In genomic region chr5:135191084-135191826, GRCh38 we compare ENCODE assay signal across 8 cellular contexts.
DNase-seq lines count a peak whose midpoint lies in the region; ATAC-seq and TF ChIP-seq lines count a peak whose summit lies in the region.

No MANE protein-coding gene starts in this region.

- DNase-seq in GM23248 (peak; percentile 80), MM.1S (peak; percentile 69), T follicular helper cell (ENCODE audit: low read depth) (peak; percentile 42), amniotic epithelial cell (ENCODE audit: low read depth) (peak; percentile 65), right cardiac atrium (peak; percentile 65 to 88 (median 87)), retina (peak; percentile 92), aorta (peak; percentile 81 to 92)

- peak overlapping the region; percentile 64 for H3K4me3 ChIP-seq in DOHH2 (ENCODE audit: low read length)
- peak overlapping the region; percentile 64 for H3K4me3 ChIP-seq in GM23248
- H3K4me3 ChIP-seq in MM.1S (ENCODE audit: low read length), result peak overlapping the region; percentile 65
- H3K4me3 ChIP-seq in right cardiac atrium (ENCODE audit: low read length), result peak overlapping the region; percentile 63
- peak overlapping the region in 1 of 2 donors; percentile 48 for H3K4me3 ChIP-seq in aorta (ENCODE audit: low read length in 2 of 2)

- TF ChIP-seq CTCF in DOHH2 (IDR thresholded peaks at IDR 0.05; ENCODE audit: low read depth, low read length, poor library complexity, severe bottlenecking) (peak; percentile 89), MM.1S (IDR thresholded peaks at IDR 0.05; ENCODE audit: low read length) (peak; percentile 96)

- no peaks in the 10 kb centered on the region for H3K9me3 ChIP-seq in DOHH2 (ENCODE audit: control insufficient read depth, insufficient read depth, low read length)
- H3K9me3 ChIP-seq in GM23248 (ENCODE audit: low read depth), result no peaks in the 10 kb centered on the region
- no peaks in the 10 kb centered on the region for H3K9me3 ChIP-seq in MM.1S (replicated peaks; ENCODE audit: insufficient read depth, low read length)
- no peaks in the 10 kb centered on the region for H3K9me3 ChIP-seq in right cardiac atrium (ENCODE audit: control insufficient read depth, low read length)
- no peaks in the 10 kb centered on the region for H3K9me3 ChIP-seq in aorta (ENCODE audit: control insufficient read depth, low read length)

- WGBS in GM23248 (ENCODE audit: low coverage in 1 of 2, low lambda C conversion rate in 2 of 2, missing lambda C conversion rate in 2 of 2), 2 experiments, result 13 to 16% methylated on average over 46 to 50 of the region's 54 CpGs
- 10% methylated on average over 54 of the region's 54 CpGs for WGBS in right cardiac atrium
- 12 to 16% methylated on average over 45 to 54 of the region's 54 CpGs for WGBS in aorta, 2 donors

- H3K9ac ChIP-seq in GM23248 (no peak overlapping the region), MM.1S (ENCODE audit: low read length) (peak overlapping the region; percentile 28; the same call in 1 of the 2 replicates)

- no peak overlapping the region for H3K27ac ChIP-seq in DOHH2 (ENCODE audit: low read depth, low read length)
- H3K27ac ChIP-seq in GM23248, result no peak overlapping the region
- H3K27ac ChIP-seq in MM.1S (ENCODE audit: low read length), result no peak overlapping the region
- H3K27ac ChIP-seq in right cardiac atrium (ENCODE audit: low read length), result no peak overlapping the region
- H3K27ac ChIP-seq in aorta (ENCODE audit: low read depth in 1 of 2, low read length in 2 of 2), result no peak overlapping the region

- no peaks in the 10 kb centered on the region for H3K36me3 ChIP-seq in DOHH2 (ENCODE audit: control insufficient read depth, low read length)
- no peaks in the 10 kb centered on the region for H3K36me3 ChIP-seq in GM23248 (ENCODE audit: low read depth)
- H3K36me3 ChIP-seq in MM.1S (replicated peaks; ENCODE audit: insufficient read depth, low read length), result no peaks in the 10 kb centered on the region
- no peaks in the 10 kb centered on the region for H3K36me3 ChIP-seq in aorta (ENCODE audit: control insufficient read depth in 1 of 2, insufficient read depth in 2 of 2, low read length in 1 of 2)

- peak overlapping the region; percentile 79 for H2AFZ ChIP-seq in GM23248
- peak overlapping the region; percentile 88 for H2AFZ ChIP-seq in MM.1S (ENCODE audit: low read length)

- H3F3A ChIP-seq in DOHH2 (ENCODE audit: control insufficient read depth, insufficient read depth) (no peaks in the 10 kb centered on the region), GM23248 (ENCODE audit: insufficient read depth) (peaks cover 21% of the 10 kb centered on the region), MM.1S (ENCODE audit: insufficient read depth, low read length) (no peaks in the 10 kb centered on the region)

- H3K27me3 ChIP-seq in DOHH2 (ENCODE audit: control insufficient read depth, low read length) (no peaks in the 10 kb centered on the region), GM23248 (replicated peaks; ENCODE audit: insufficient read depth) (peaks cover 37% of the 10 kb centered on the region), MM.1S (replicated peaks; ENCODE audit: insufficient read depth, low read length) (0 out of 2 replicates have a peak, but pooled peaks cover 6% of the 10 kb centered on the region), right cardiac atrium (ENCODE audit: control insufficient read depth, insufficient read depth) (no peaks in the 10 kb centered on the region), aorta (ENCODE audit: control insufficient read depth in 1 of 2, insufficient read depth in 2 of 2, low read length in 1 of 2) (no peaks in the 10 kb centered on the region)

- peak; percentile 90 to 93 for ATAC-seq in right cardiac atrium
- peak; percentile 86 for ATAC-seq in aorta (ENCODE audit: low FRiP score)

- H4K20me1 ChIP-seq in DOHH2 (ENCODE audit: control insufficient read depth, insufficient read depth, low read depth, low read length) (no peaks in the 10 kb centered on the region), GM23248 (ENCODE audit: insufficient read depth) (no peaks in the 10 kb centered on the region), MM.1S (ENCODE audit: insufficient read depth, low read length) (no peaks in the 10 kb centered on the region)

- H3K79me2 ChIP-seq in DOHH2 (ENCODE audit: control insufficient read depth, low read length) (no peaks in the 10 kb centered on the region), GM23248 (ENCODE audit: insufficient read depth) (no peaks in the 10 kb centered on the region), MM.1S (ENCODE audit: low read length) (no peaks in the 10 kb centered on the region)

- no peaks in the 10 kb centered on the region for H3K9me2 ChIP-seq in DOHH2 (replicated peaks; ENCODE audit: control insufficient read depth, low read length)
- H3K9me2 ChIP-seq in GM23248 (ENCODE audit: insufficient read depth), result no peaks in the 10 kb centered on the region
- no peaks in the 10 kb centered on the region for H3K9me2 ChIP-seq in MM.1S (replicated peaks; ENCODE audit: insufficient read depth, low read length)

- peak overlapping the region; percentile 83 for H3K4me2 ChIP-seq in DOHH2 (ENCODE audit: low read length)
- peak overlapping the region; percentile 75 for H3K4me2 ChIP-seq in GM23248 (ENCODE audit: unreplicated experiment)
- H3K4me2 ChIP-seq in MM.1S (ENCODE audit: low read depth, low read length), result peak overlapping the region; percentile 95

- intact Hi-C loops in right cardiac atrium (cut with DNase I), result no loop called here
- intact Hi-C loops in aorta (cut with DNase I), result loop anchor here (5.0 to 10.0 kb wide), 2 partner anchors 141 to 176 kb away; no protein-coding TSS in a partner anchor

- peaks cover 9% of the 10 kb centered on the region for H3K4me1 ChIP-seq in DOHH2 (ENCODE audit: control insufficient read depth, low read length)
- peaks cover 21% of the 10 kb centered on the region for H3K4me1 ChIP-seq in GM23248 (ENCODE audit: insufficient read depth)
- no peaks in the 10 kb centered on the region for H3K4me1 ChIP-seq in MM.1S (ENCODE audit: low read length)
- H3K4me1 ChIP-seq in right cardiac atrium (ENCODE audit: control insufficient read depth, insufficient read depth, low read length), result no peaks in the 10 kb centered on the region
- peaks cover 0 to 3% of the 10 kb centered on the region in 2 donors for H3K4me1 ChIP-seq in aorta (ENCODE audit: control insufficient read depth in 1 of 2, insufficient read depth in 2 of 2, low read length in 2 of 2)

- in situ Hi-C loops in GM23248 (cut with MboI), result no loop called here

Comparison
In these comparisons a context has a peak if more than half of its experiments do, and no peak if none do; other contexts are left out.
1. DNase-seq: peak in every context shown above with its lines; median percentile 92 in retina; 87 in right cardiac atrium; 86 in aorta; 80 in GM23248; 69 in MM.1S; 65 in amniotic epithelial cell; 42 in T follicular helper cell.
2. intact Hi-C loops: an anchor here in aorta (5.0 to 10.0 kb wide); none called in right cardiac atrium.